1 cellular context compared by ENCODE assay signal in the genomic region with DNA sequence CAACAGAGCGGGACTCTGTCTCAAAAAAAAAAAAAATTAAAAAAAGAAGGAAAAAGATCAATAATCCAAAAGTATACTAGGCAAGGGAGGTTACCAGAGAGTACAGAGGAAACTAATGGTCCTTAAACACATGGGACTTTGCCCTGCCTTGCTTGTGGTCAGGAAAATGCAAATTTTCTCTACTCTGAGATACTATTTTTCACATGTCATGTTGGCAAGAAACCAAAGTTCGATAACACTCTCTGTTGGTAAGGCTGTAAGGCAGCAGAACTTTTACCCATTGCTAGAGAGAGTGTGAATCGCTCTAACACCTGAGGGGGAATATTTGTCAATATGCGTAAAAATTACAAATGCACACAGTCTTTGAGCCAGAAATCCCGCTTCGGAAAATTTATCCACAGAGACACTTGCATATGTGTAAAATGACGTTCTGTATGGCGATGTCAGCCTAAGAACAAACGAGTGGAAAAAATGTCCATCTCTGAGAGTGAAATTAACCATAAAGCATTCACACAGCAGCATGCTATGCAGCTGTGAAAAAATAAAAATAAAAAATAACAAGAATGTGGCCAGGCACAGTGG.
TF ChIP-seq lines count a peak whose summit lies in the region.

No MANE protein-coding gene starts in this region.

TF ChIP-seq in HepG2, 621 proteins besides CTCF, POLR2A, EP300 and RAD21 (continued from another document):
- TF ChIP-seq, protein P1, sequence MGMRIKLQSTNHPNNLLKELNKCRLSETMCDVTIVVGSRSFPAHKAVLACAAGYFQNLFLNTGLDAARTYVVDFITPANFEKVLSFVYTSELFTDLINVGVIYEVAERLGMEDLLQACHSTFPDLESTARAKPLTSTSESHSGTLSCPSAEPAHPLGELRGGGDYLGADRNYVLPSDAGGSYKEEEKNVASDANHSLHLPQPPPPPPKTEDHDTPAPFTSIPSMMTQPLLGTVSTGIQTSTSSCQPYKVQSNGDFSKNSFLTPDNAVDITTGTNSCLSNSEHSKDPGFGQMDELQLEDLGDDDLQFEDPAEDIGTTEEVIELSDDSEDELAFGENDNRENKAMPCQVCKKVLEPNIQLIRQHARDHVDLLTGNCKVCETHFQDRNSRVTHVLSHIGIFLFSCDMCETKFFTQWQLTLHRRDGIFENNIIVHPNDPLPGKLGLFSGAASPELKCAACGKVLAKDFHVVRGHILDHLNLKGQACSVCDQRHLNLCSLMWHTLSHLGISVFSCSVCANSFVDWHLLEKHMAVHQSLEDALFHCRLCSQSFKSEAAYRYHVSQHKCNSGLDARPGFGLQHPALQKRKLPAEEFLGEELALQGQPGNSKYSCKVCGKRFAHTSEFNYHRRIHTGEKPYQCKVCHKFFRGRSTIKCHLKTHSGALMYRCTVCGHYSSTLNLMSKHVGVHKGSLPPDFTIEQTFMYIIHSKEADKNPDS (CRISPR knock-in tag; IDR thresholded peaks at IDR 0.05): no peak
- TF ChIP-seq MTF2 (CRISPR knock-in tag; IDR thresholded peaks at IDR 0.05; ENCODE audit: borderline replicate concordance) (no peak), CHCHD3 (CRISPR knock-in tag; IDR thresholded peaks at IDR 0.05) (no peak), ZNF547 (CRISPR knock-in tag; IDR thresholded peaks at IDR 0.05) (no peak), KDM5A (IDR thresholded peaks at IDR 0.05; ENCODE audit: borderline replicate concordance, low read length) (no peak), U2AF1 (optimal IDR thresholded peaks at IDR 0.05; ENCODE audit: low read depth, low read length) (no peak), HNF4A (CRISPR knock-in tag; IDR thresholded peaks at IDR 0.05) (peak; percentile 40; the same call in 1 of the 2 replicates), ZNF614 (CRISPR knock-in tag; IDR thresholded peaks at IDR 0.05; ENCODE audit: borderline replicate concordance) (no peak), IKZF1 (IDR thresholded peaks at IDR 0.05) (no peak), POLR2AphosphoS2 (IDR thresholded peaks at IDR 0.05; ENCODE audit: low read depth, low read length) (no peak), CREB1 (IDR thresholded peaks at IDR 0.05) (no peak), CREB1 (CRISPR knock-in tag; IDR thresholded peaks at IDR 0.05) (0 out of 2 replicates have a peak, but pooled peaks have one; percentile 20), SMAD3 (CRISPR knock-in tag; IDR thresholded peaks at IDR 0.05) (no peak), ZNF660 (CRISPR knock-in tag; IDR thresholded peaks at IDR 0.05; ENCODE audit: borderline replicate concordance, low read depth) (no peak)
- TF ChIP-seq, protein P2, sequence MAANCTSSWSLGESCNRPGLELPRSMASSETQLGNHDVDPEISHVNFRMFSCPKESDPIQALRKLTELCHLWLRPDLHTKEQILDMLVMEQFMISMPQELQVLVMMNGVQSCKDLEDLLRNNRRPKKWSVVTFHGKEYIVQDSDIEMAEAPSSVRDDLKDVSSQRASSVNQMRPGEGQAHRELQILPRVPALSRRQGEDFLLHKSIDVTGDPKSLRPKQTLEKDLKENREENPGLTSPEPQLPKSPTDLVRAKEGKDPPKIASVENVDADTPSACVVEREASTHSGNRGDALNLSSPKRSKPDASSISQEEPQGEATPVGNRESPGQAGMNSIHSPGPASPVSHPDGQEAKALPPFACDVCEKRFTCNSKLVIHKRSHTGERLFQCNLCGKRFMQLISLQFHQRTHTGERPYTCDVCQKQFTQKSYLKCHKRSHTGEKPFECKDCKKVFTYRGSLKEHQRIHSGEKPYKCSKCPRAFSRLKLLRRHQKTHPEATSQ (CRISPR knock-in tag; IDR thresholded peaks at IDR 0.05; ENCODE audit: borderline replicate concordance): no peak
- TF ChIP-seq, protein P3, sequence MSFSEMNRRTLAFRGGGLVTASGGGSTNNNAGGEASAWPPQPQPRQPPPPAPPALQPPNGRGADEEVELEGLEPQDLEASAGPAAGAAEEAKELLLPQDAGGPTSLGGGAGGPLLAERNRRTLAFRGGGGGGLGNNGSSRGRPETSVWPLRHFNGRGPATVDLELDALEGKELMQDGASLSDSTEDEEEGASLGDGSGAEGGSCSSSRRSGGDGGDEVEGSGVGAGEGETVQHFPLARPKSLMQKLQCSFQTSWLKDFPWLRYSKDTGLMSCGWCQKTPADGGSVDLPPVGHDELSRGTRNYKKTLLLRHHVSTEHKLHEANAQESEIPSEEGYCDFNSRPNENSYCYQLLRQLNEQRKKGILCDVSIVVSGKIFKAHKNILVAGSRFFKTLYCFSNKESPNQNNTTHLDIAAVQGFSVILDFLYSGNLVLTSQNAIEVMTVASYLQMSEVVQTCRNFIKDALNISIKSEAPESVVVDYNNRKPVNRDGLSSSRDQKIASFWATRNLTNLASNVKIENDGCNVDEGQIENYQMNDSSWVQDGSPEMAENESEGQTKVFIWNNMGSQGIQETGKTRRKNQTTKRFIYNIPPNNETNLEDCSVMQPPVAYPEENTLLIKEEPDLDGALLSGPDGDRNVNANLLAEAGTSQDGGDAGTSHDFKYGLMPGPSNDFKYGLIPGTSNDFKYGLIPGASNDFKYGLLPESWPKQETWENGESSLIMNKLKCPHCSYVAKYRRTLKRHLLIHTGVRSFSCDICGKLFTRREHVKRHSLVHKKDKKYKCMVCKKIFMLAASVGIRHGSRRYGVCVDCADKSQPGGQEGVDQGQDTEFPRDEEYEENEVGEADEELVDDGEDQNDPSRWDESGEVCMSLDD (CRISPR knock-in tag; IDR thresholded peaks at IDR 0.05; ENCODE audit: borderline replicate concordance): no peak
- TF ChIP-seq, protein P4, sequence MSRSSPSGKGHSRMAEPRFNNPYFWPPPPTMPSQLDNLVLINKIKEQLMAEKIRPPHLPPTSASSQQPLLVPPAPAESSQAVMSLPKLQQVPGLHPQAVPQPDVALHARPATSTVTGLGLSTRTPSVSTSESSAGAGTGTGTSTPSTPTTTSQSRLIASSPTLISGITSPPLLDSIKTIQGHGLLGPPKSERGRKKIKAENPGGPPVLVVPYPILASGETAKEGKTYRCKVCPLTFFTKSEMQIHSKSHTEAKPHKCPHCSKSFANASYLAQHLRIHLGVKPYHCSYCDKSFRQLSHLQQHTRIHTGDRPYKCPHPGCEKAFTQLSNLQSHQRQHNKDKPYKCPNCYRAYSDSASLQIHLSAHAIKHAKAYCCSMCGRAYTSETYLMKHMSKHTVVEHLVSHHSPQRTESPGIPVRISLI (CRISPR knock-in tag; IDR thresholded peaks at IDR 0.05; ENCODE audit: borderline replicate concordance): peak; percentile 70
- TF ChIP-seq, protein P5, sequence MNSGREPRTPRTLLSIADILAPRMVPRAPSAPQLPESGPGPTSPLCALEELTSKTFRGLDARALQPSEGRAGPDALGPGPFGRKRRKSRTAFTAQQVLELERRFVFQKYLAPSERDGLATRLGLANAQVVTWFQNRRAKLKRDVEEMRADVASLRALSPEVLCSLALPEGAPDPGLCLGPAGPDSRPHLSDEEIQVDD (CRISPR knock-in tag; IDR thresholded peaks at IDR 0.05; ENCODE audit: borderline replicate concordance): no peak
- TF ChIP-seq, protein P6, sequence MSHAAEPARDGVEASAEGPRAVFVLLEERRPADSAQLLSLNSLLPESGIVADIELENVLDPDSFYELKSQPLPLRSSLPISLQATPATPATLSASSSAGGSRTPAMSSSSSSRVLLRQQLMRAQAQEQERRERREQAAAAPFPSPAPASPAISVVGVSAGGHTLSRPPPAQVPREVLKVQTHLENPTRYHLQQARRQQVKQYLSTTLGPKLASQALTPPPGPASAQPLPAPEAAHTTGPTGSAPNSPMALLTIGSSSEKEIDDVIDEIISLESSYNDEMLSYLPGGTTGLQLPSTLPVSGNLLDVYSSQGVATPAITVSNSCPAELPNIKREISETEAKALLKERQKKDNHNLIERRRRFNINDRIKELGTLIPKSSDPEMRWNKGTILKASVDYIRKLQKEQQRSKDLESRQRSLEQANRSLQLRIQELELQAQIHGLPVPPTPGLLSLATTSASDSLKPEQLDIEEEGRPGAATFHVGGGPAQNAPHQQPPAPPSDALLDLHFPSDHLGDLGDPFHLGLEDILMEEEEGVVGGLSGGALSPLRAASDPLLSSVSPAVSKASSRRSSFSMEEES (CRISPR knock-in tag; IDR thresholded peaks at IDR 0.05): no peak
- TF ChIP-seq, protein P7, sequence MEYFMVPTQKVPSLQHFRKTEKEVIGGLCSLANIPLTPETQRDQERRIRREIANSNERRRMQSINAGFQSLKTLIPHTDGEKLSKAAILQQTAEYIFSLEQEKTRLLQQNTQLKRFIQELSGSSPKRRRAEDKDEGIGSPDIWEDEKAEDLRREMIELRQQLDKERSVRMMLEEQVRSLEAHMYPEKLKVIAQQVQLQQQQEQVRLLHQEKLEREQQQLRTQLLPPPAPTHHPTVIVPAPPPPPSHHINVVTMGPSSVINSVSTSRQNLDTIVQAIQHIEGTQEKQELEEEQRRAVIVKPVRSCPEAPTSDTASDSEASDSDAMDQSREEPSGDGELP (IDR thresholded peaks at IDR 0.05; ENCODE audit: borderline replicate concordance, low read depth): no peak
